ENCODE assay signal across 8 cellular contexts in genomic region chr7:99499713-99500636, GRCh38.
A peak's percentile ranks its signal among the peaks of the same experiment; 100 is the strongest.
DNase-seq lines count a peak whose midpoint lies in the region; ATAC-seq and TF ChIP-seq lines count a peak whose summit lies in the region.

TSS of gene ZNF394 (minus strand) at chr7:99500281. CDS start at chr7:99500093, 188 bp downstream.

- DNase-seq in AML-193 (lab: John Stamatoyannopoulos, UW) (peak; percentile 47 to 76), NCI-H526 treated with DMSO at 0.1 percent for 48 hours (lab: John Stamatoyannopoulos, UW) (peak; percentile 93), dedifferentiated amniotic fluid mesenchymal stem cell (ENCODE audit: extremely low spot score) (peak; percentile 91), left kidney (ENCODE audit: low read depth, low spot score) (peak; percentile 98)
- DNase-seq in activated CD4-positive, alpha-beta T cell treated with anti-CD3 and anti-CD28 coated beads, Interleukin-2, amount 50 U/mL, for 24 hours (ENCODE audit: low read depth in 1 of 2, low spot score in 1 of 2): peak; percentile 69 to 89
- peak; percentile 89 for DNase-seq in stimulated activated CD4-positive, alpha-beta T cell treated with anti-CD3 and anti-CD28 coated beads, Interleukin-1b, Interleukin-23, amount 100 ng/mL, for 48 hours

- TF ChIP-seq POLR2A in GM19099 (IDR thresholded peaks at IDR 0.05; ENCODE audit: extremely low read depth, insufficient read length, low read depth): peak; percentile 77

- ATAC-seq in HG03469 (IDR thresholded peaks at IDR 0.05; ENCODE audit: unreplicated experiment): peak; percentile 32

Comparison
In these comparisons a context has a peak if more than half of its experiments do, and no peak if none do; other contexts are left out.
1. Peak in every context shown above with its lines: DNase-seq and ATAC-seq.